In genomic region chr4:7466215-7466614, GRCh38 we compare ENCODE assay signal across 31 cellular contexts. TPM values are rescaled to one million over a fixed set of nuclear protein-coding genes. Genes with fewer than 3 reads are reported as not detected.
"Had no signal": no experiment of that assay in that cellular context is flagged by ENCODE, and none has a peak within 500 bp of the region (broad histone marks: within the 10 kb centered on the region; RNA-seq: fewer than 3 reads in every experiment).

No MANE protein-coding gene starts in this region.

- H3K36me3 Mint-ChIP-seq: activated naive CD4-positive, alpha-beta T cell treated with anti-CD3 and anti-CD28 coated beads, Interleukin-2, amount 50 U/mL, for 72 hours had no signal

- ATAC-seq: activated CD8-positive, alpha-beta T cell treated with anti-CD3 and anti-CD28 coated beads for 36 hours; activated naive CD4-positive, alpha-beta T cell treated with anti-CD3 and anti-CD28 coated beads, Interleukin-2, amount 50 U/mL, for 72 hours; activated T-cell treated with anti-CD3 and anti-CD28 coated beads, Interleukin-2, amount 50 U/mL, for 72 hours; Panc1 had no signal

- H3K9me3 Mint-ChIP-seq: activated CD4-positive, alpha-beta T cell treated with anti-CD3 and anti-CD28 coated beads, Interleukin-2, amount 10 ng/mL, durations not matched to agents 24 days and 14 days; activated CD8-positive, alpha-beta T cell treated with anti-CD3 and anti-CD28 coated beads for 36 hours; activated naive CD4-positive, alpha-beta T cell treated with anti-CD3 and anti-CD28 coated beads, Interleukin-2, amount 50 U/mL, for 72 hours; activated T-cell treated with anti-CD3 and anti-CD28 coated beads, Interleukin-2, amount 50 U/mL, for 72 hours; activated T-helper 2 cell treated with anti-CD3 and anti-CD28 coated beads, Interferon-gamma antibody, Interleukin-2, Interleukin-4, amounts not matched to agents 10 μg/mL and 5 μg/mL and 100 μg/mL, durations not matched to agents 14 hours and 24 hours and 36 hours; central memory CD8-positive, alpha-beta T cell; T-helper 2 cell treated with Interferon-gamma antibody and Interleukin-4, amounts not matched to agents 5 μg/mL and 100 μg/mL, for 36 hours had no signal

- H3K27me3 Mint-ChIP-seq: activated CD4-positive, alpha-beta T cell treated with anti-CD3 and anti-CD28 coated beads, Interleukin-2, amount 10 ng/mL, durations not matched to agents 24 days and 14 days; activated CD8-positive, alpha-beta T cell treated with anti-CD3 and anti-CD28 coated beads for 36 hours had no signal

- H3K4me1 ChIP-seq: adrenal gland had no signal

- H3K27ac Mint-ChIP-seq: activated CD4-positive, alpha-beta T cell treated with anti-CD3 and anti-CD28 coated beads, Interleukin-2, amount 10 ng/mL, durations not matched to agents 24 days and 14 days; activated CD8-positive, alpha-beta T cell treated with anti-CD3 and anti-CD28 coated beads for 36 hours; activated naive CD4-positive, alpha-beta T cell treated with anti-CD3 and anti-CD28 coated beads for 36 hours; activated naive CD4-positive, alpha-beta T cell treated with anti-CD3 and anti-CD28 coated beads, Interleukin-2, amount 50 U/mL, for 72 hours; activated T-cell treated with anti-CD3 and anti-CD28 coated beads, Interleukin-2, amount 50 U/mL, for 72 hours; activated T-helper 2 cell treated with anti-CD3 and anti-CD28 coated beads, Interferon-gamma antibody, Interleukin-2, Interleukin-4, amounts not matched to agents 10 μg/mL and 5 μg/mL and 100 μg/mL, durations not matched to agents 14 hours and 24 hours and 36 hours; T-helper 2 cell treated with Interferon-gamma antibody and Interleukin-4, amounts not matched to agents 5 μg/mL and 100 μg/mL, for 36 hours had no signal

- H3K36me3 ChIP-seq: adrenal gland, brain microvascular endothelial cell, MG63 had no signal

- DNase-seq: activated CD4-positive, alpha-beta T cell treated with anti-CD3 and anti-CD28 coated beads, Interleukin-2, amount 10 ng/mL, durations not matched to agents 24 days and 14 days; activated CD4-positive, alpha-beta T cell treated with anti-CD3 and anti-CD28 coated beads, Interleukin-2, amount 50 U/mL, for 4 hours; activated CD8-positive, alpha-beta T cell treated with anti-CD3 and anti-CD28 coated beads for 36 hours; activated gamma-delta T cell treated with Interleukin-2 at 50 U/mL for 16 hours; activated naive CD4-positive, alpha-beta T cell treated with anti-CD3 and anti-CD28 coated beads for 36 hours; activated T-cell treated with anti-CD3 and anti-CD28 coated beads, Interleukin-2, amount 50 U/mL, for 1 hour; activated T-cell treated with anti-CD3 and anti-CD28 coated beads, Interleukin-2, amount 50 U/mL, for 72 hours; adrenal gland; aorta; brain microvascular endothelial cell; Kasumi-1; KG1; MG63; NCI-H1048; NCI-H1105 treated with DMSO at 0.1 percent for 48 hours; NCI-H1436; NCI-H1694; NCI-H1930; NCI-H2081 treated with DMSO at 0.1 percent for 48 hours; NCI-H345; NCI-H524 treated with DMSO at 0.1 percent for 48 hours had no signal

- H3K9me3 ChIP-seq: adrenal gland, MG63 had no signal

- H3K4me3 ChIP-seq: adrenal gland, MG63, SK-N-MC had no signal

- H3K4me3 Mint-ChIP-seq: activated CD4-positive, alpha-beta T cell treated with anti-CD3 and anti-CD28 coated beads, Interleukin-2, amount 10 ng/mL, durations not matched to agents 24 days and 14 days; activated CD8-positive, alpha-beta T cell treated with anti-CD3 and anti-CD28 coated beads for 36 hours; activated naive CD4-positive, alpha-beta T cell treated with anti-CD3 and anti-CD28 coated beads for 36 hours; activated T-cell treated with anti-CD3 and anti-CD28 coated beads, Interleukin-2, amount 50 U/mL, for 72 hours; central memory CD8-positive, alpha-beta T cell; T-helper 2 cell treated with Interferon-gamma antibody and Interleukin-4, amounts not matched to agents 5 μg/mL and 100 μg/mL, for 36 hours had no signal

- H3K27me3 ChIP-seq: adrenal gland, brain microvascular endothelial cell, MG63 had no signal

- H3K4me1 Mint-ChIP-seq: activated CD4-positive, alpha-beta T cell treated with anti-CD3 and anti-CD28 coated beads, Interleukin-2, amount 10 ng/mL, durations not matched to agents 24 days and 14 days; central memory CD8-positive, alpha-beta T cell had no signal

- H3K27ac ChIP-seq: adrenal gland, brain microvascular endothelial cell, SK-N-MC had no signal

RNA-seq across cellular contexts. Expression of gene PSAPL1, which starts 31.5 kb away (rescaled TPM):
- total RNA-seq: activated CD4-positive, alpha-beta T cell treated with anti-CD3 and anti-CD28 coated beads, Interleukin-2, amount 10 ng/mL, durations not matched to agents 24 days and 14 days; activated CD8-positive, alpha-beta memory T cell treated with anti-CD3 and anti-CD28 coated beads for 36 hours; activated CD8-positive, alpha-beta T cell treated with anti-CD3 and anti-CD28 coated beads for 36 hours; activated naive CD4-positive, alpha-beta T cell treated with anti-CD3 and anti-CD28 coated beads for 36 hours; activated naive CD4-positive, alpha-beta T cell treated with anti-CD3 and anti-CD28 coated beads, Interleukin-2, amount 50 U/mL, for 72 hours; activated T-cell treated with anti-CD3 and anti-CD28 coated beads, Interleukin-2, amount 50 U/mL, for 72 hours; activated T-helper 2 cell treated with anti-CD3 and anti-CD28 coated beads, Interferon-gamma antibody, Interleukin-2, Interleukin-4, amounts not matched to agents 10 μg/mL and 5 μg/mL and 100 μg/mL, durations not matched to agents 14 hours and 24 hours and 36 hours; adrenal gland; aorta; NCI-H460; RPMI7951; T-helper 1 cell treated with Interleukin-12 subunit alpha and Interleukin-12 subunit beta and Interleukin-4 antibody, amounts not matched to agents 30 ng/mL and 1 ng/mL, for 36 hours had no signal
